ENCODE assay signal across 24 cellular contexts in the genomic region with DNA sequence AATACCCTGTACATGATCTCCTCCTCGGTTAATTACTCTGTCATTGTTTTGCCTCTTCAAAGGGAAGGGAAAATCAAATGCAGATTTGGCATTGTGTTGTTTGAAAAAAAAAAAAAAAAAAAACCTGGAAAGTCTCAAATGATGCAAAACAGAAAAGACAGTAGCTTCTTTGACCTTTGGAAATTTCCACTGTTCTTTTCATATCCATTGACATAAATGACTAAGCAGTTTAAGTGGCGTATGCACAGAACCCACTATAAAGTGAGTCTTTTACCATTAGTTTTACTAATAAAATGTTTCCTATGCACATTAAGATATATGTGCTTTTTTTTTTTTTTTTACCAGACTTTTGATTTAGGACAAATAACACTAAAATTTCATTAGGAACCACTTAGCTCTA.
"Had no signal": no experiment of that assay in that cellular context is flagged by ENCODE, and none has a peak within 500 bp of the region (broad histone marks: within the 10 kb centered on the region; RNA-seq: fewer than 3 reads in every experiment).

No MANE protein-coding gene starts in this region.

- H3K27ac Mint-ChIP-seq: activated CD4-positive, alpha-beta T cell treated with anti-CD3 and anti-CD28 coated beads, Interleukin-2, amount 10 ng/mL, durations not matched to agents 24 days and 14 days; activated CD8-positive, alpha-beta T cell treated with anti-CD3 and anti-CD28 coated beads for 36 hours; activated naive CD4-positive, alpha-beta T cell treated with anti-CD3 and anti-CD28 coated beads, Interleukin-2, amount 50 U/mL, for 72 hours; activated T-helper 1 cell treated with anti-CD3 and anti-CD28 coated beads, Interleukin-12 subunit alpha, Interleukin-12 subunit beta, Interleukin-2, Interleukin-4 antibody, amounts not matched to agents 30 ng/mL and 10 ng/mL and 1 ng/mL, durations not matched to agents 14 hours and 24 hours and 36 hours; endodermal cell; memory B cell; naive B cell; stimulated activated effector memory CD8-positive, alpha-beta T cell treated with anti-CD3 and anti-CD28 coated beads, Interleukin-12 subunit alpha, Interleukin-12 subunit beta, amount 100 ng/mL, for 72 hours; stimulated activated naive CD8-positive, alpha-beta T cell treated with anti-CD3 and anti-CD28 coated beads, Interleukin-15, amount 100 ng/mL, for 72 hours had no signal

- H3K4me3 ChIP-seq: adrenal gland, ascending aorta, esophagus squamous epithelium, heart left ventricle, right lobe of liver, skin epidermis, tibial artery had no signal

- H3K9me3 ChIP-seq: ascending aorta, esophagus squamous epithelium, heart left ventricle, right lobe of liver, tibial artery had no signal

- H3K4me1 Mint-ChIP-seq: activated CD4-positive, alpha-beta T cell treated with anti-CD3 and anti-CD28 coated beads, Interleukin-2, amount 10 ng/mL, durations not matched to agents 24 days and 14 days; memory B cell; naive B cell; stimulated activated effector memory CD8-positive, alpha-beta T cell treated with anti-CD3 and anti-CD28 coated beads, Interleukin-12 subunit alpha, Interleukin-12 subunit beta, amount 100 ng/mL, for 72 hours; stimulated activated naive CD8-positive, alpha-beta T cell treated with anti-CD3 and anti-CD28 coated beads, Interleukin-15, amount 100 ng/mL, for 72 hours had no signal

- H3K27ac ChIP-seq: adrenal gland, ascending aorta, esophagus squamous epithelium, heart left ventricle, right lobe of liver, skin epidermis, tibial artery, VCaP had no signal

- H3K4me1 ChIP-seq: adrenal gland, ascending aorta, esophagus squamous epithelium, heart left ventricle, tibial artery had no signal

- FAIRE-seq: colon had no signal

- H3K9me3 Mint-ChIP-seq: activated CD4-positive, alpha-beta T cell treated with anti-CD3 and anti-CD28 coated beads, Interleukin-2, amount 10 ng/mL, durations not matched to agents 24 days and 14 days; activated CD8-positive, alpha-beta T cell treated with anti-CD3 and anti-CD28 coated beads for 36 hours; activated T-helper 1 cell treated with anti-CD3 and anti-CD28 coated beads, Interleukin-12 subunit alpha, Interleukin-12 subunit beta, Interleukin-2, Interleukin-4 antibody, amounts not matched to agents 30 ng/mL and 10 ng/mL and 1 ng/mL, durations not matched to agents 14 hours and 24 hours and 36 hours; endodermal cell; stimulated activated effector memory CD8-positive, alpha-beta T cell treated with anti-CD3 and anti-CD28 coated beads, Interleukin-12 subunit alpha, Interleukin-12 subunit beta, amount 100 ng/mL, for 72 hours had no signal

- H3K4me3 Mint-ChIP-seq: activated CD4-positive, alpha-beta T cell treated with anti-CD3 and anti-CD28 coated beads, Interleukin-2, amount 10 ng/mL, durations not matched to agents 24 days and 14 days; activated CD8-positive, alpha-beta T cell treated with anti-CD3 and anti-CD28 coated beads for 36 hours; activated T-helper 1 cell treated with anti-CD3 and anti-CD28 coated beads, Interleukin-12 subunit alpha, Interleukin-12 subunit beta, Interleukin-2, Interleukin-4 antibody, amounts not matched to agents 30 ng/mL and 10 ng/mL and 1 ng/mL, durations not matched to agents 14 hours and 24 hours and 36 hours; endodermal cell; memory B cell; naive B cell; stimulated activated effector memory CD8-positive, alpha-beta T cell treated with anti-CD3 and anti-CD28 coated beads, Interleukin-12 subunit alpha, Interleukin-12 subunit beta, amount 100 ng/mL, for 72 hours; stimulated activated naive CD8-positive, alpha-beta T cell treated with anti-CD3 and anti-CD28 coated beads, Interleukin-15, amount 100 ng/mL, for 72 hours had no signal

- H3K27me3 Mint-ChIP-seq: activated CD4-positive, alpha-beta T cell treated with anti-CD3 and anti-CD28 coated beads, Interleukin-2, amount 10 ng/mL, durations not matched to agents 24 days and 14 days; activated CD8-positive, alpha-beta T cell treated with anti-CD3 and anti-CD28 coated beads for 36 hours; memory B cell; naive B cell; stimulated activated naive CD8-positive, alpha-beta T cell treated with anti-CD3 and anti-CD28 coated beads, Interleukin-15, amount 100 ng/mL, for 72 hours had no signal

- DNase-seq: activated CD4-positive, alpha-beta T cell treated with anti-CD3 and anti-CD28 coated beads, Interleukin-2, amount 10 ng/mL, durations not matched to agents 24 days and 14 days; activated CD8-positive, alpha-beta T cell treated with anti-CD3 and anti-CD28 coated beads for 36 hours; activated gamma-delta T cell; adrenal gland; central memory CD4-positive, alpha-beta T cell; endodermal cell; esophagus squamous epithelium; heart left ventricle; islet precursor cell; left cardiac atrium; naive B cell; occipital lobe; right lobe of liver; stimulated activated CD4-positive, alpha-beta T cell treated with anti-CD3 and anti-CD28 coated beads, Interleukin-2, amount 100 ng/mL, for 24 hours; stimulated activated naive CD8-positive, alpha-beta T cell treated with anti-CD3 and anti-CD28 coated beads, Interleukin-15, amount 100 ng/mL, for 72 hours; tibial artery had no signal

- H3K27me3 ChIP-seq: adrenal gland, ascending aorta, esophagus squamous epithelium, heart left ventricle, right lobe of liver, tibial artery had no signal

- H3K36me3 Mint-ChIP-seq: activated naive CD4-positive, alpha-beta T cell treated with anti-CD3 and anti-CD28 coated beads, Interleukin-2, amount 50 U/mL, for 72 hours; memory B cell; naive B cell; stimulated activated effector memory CD8-positive, alpha-beta T cell treated with anti-CD3 and anti-CD28 coated beads, Interleukin-12 subunit alpha, Interleukin-12 subunit beta, amount 100 ng/mL, for 72 hours had no signal

- H3K36me3 ChIP-seq: adrenal gland, ascending aorta, esophagus squamous epithelium, heart left ventricle, right lobe of liver, tibial artery had no signal
